Comparison of ENCODE assay signal across 8 cellular contexts in the genomic region with DNA sequence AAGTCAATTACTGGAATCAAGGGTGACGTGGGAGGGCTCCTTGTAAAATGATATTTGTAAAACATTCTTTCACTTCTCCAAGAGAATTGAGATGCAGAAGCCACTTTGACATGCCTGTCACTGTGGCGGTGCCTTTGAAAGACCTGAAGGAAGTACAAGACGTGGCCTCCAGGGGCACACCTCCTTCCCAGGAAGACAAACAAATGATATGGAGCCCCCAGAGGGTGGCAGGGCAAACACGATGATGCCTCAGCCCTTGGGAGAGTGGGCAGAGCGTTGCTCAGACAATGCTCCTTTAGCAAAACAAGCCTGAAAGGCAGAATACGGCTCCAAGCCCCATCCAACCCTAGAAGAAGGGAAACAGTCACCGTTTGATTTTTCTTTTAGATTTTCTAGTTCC. TPM values are rescaled to one million over a fixed set of nuclear protein-coding genes. Genes with fewer than 3 reads are reported as not detected.
DNase-seq lines count a peak whose midpoint lies in the region; ATAC-seq and TF ChIP-seq lines count a peak whose summit lies in the region.

No MANE protein-coding gene starts in this region.

- no peak; the same call in 1 of the 2 replicates for TF ChIP-seq CTCF in HFFc6 (IDR thresholded peaks at IDR 0.05)
- no peak for TF ChIP-seq CTCF in heart right ventricle (IDR thresholded peaks at IDR 0.05)
- no peak for TF ChIP-seq CTCF in right atrium auricular region (IDR thresholded peaks at IDR 0.05)

- DNase-seq in CD1c-positive myeloid dendritic cell (ENCODE audit: extremely low spot score) (peak; percentile 50), HFFc6 (peak; percentile 39), UCSD-AML1 (lab: John Stamatoyannopoulos, UW; ENCODE audit: unreplicated experiment) (peak; percentile 29), memory B cell (ENCODE audit: low spot score in 2 of 2) (no peak), NCI-H510A treated with DMSO at 0.1 percent for 48 hours (lab: John Stamatoyannopoulos, UW) (no peak), heart right ventricle (no peak), right atrium auricular region (ENCODE audit: low spot score) (no peak)
- no peak for DNase-seq in effector CD8-positive, alpha-beta T cell (lab: John Stamatoyannopoulos, UW)

- H3K4me1 Mint-ChIP-seq in HFFc6 (ENCODE audit: low read depth) (peaks cover 26% of the 10 kb centered on the region), memory B cell (peaks cover 6% of the 10 kb centered on the region)

- ATAC-seq in memory B cell (ENCODE audit: low read depth), result peak; percentile 77
- ATAC-seq in heart right ventricle, result no peak

- H3K9me3 Mint-ChIP-seq in HFFc6, result no peaks in the 10 kb centered on the region
- no peaks in the 10 kb centered on the region for H3K9me3 Mint-ChIP-seq in memory B cell

- H3K27ac Mint-ChIP-seq in HFFc6 (peak overlapping the region; percentile 97), memory B cell (no peak overlapping the region)

- intact Hi-C loops in heart right ventricle (cut with DNase I), result loop anchor here in 4 of 10 donors (5.0 to 10.0 kb wide), 2 partner anchors 96 to 359 kb away; no protein-coding TSS in a partner anchor

- H3K27me3 ChIP-seq in heart right ventricle, result peaks cover 0 to 25% (median 3%) of the 10 kb centered on the region in 7 donors
- no peaks in the 10 kb centered on the region for H3K27me3 ChIP-seq in right atrium auricular region

- H3K36me3 ChIP-seq in heart right ventricle, result no peaks in the 10 kb centered on the region
- H3K36me3 ChIP-seq in right atrium auricular region, result no peaks in the 10 kb centered on the region

- H3K4me3 ChIP-seq in heart right ventricle, result peak overlapping the region in 1 of 10 donors; percentile 12
- H3K4me3 ChIP-seq in right atrium auricular region, result no peak overlapping the region

- H3K4me3 Mint-ChIP-seq in HFFc6 (peak overlapping the region; percentile 83), memory B cell (no peak overlapping the region)

- 21 to 24% methylated on average over 7 of the region's 7 CpGs for WGBS in heart right ventricle, 2 donors

- H3K9me3 ChIP-seq in heart right ventricle (no peaks in the 10 kb centered on the region), right atrium auricular region (no peaks in the 10 kb centered on the region)

- H3K36me3 Mint-ChIP-seq in HFFc6 (ENCODE audit: low read depth), result no peaks in the 10 kb centered on the region
- H3K36me3 Mint-ChIP-seq in memory B cell, result no peaks in the 10 kb centered on the region

- H3K4me1 ChIP-seq in heart right ventricle, result peaks cover 0 to 12% (median 7%) of the 10 kb centered on the region in 9 donors
- H3K4me1 ChIP-seq in right atrium auricular region, result peaks cover 0 to 5% of the 10 kb centered on the region in 2 donors

- H3K27ac ChIP-seq in heart right ventricle, result no peak overlapping the region
- no peak overlapping the region for H3K27ac ChIP-seq in right atrium auricular region

- peaks cover 15% of the 10 kb centered on the region for H3K27me3 Mint-ChIP-seq in HFFc6 (ENCODE audit: insufficient read depth)
- peaks cover 7% of the 10 kb centered on the region for H3K27me3 Mint-ChIP-seq in memory B cell

RNA-seq across cellular contexts. Expression of gene ATP12A, which starts 9.3 kb away (rescaled TPM):
- total RNA-seq in HFFc6 (2021; fragmentation: NEBNext Ultra II Directional; extraction: Animal tissue kit (Norgen Biotek cat#: 25700)), result not detected
- total RNA-seq in heart right ventricle (not detected), right atrium auricular region (not detected)
- polyA plus RNA-seq in heart right ventricle, result not detected

Comparison
In these comparisons a context has a peak if more than half of its experiments do, and no peak if none do; other contexts are left out.
1. DNase-seq: peak in CD1c-positive myeloid dendritic cell (single experiment), HFFc6 (single experiment) and UCSD-AML1 (single experiment); none in memory B cell (0 of 2), NCI-H510A treated with DMSO at 0.1 percent for 48 hours (single experiment), heart right ventricle (0 of 2), effector CD8-positive, alpha-beta T cell (single experiment) and right atrium auricular region (single experiment).